ENCODE assay signal across 18 cellular contexts in genomic region chr10:118873080-118873737, GRCh38.
DNase-seq lines count a peak whose midpoint lies in the region; FAIRE-seq and TF ChIP-seq lines count a peak whose summit lies in the region.
"Had no signal": no experiment of that assay in that cellular context is flagged by ENCODE, and none has a peak within 500 bp of the region (broad histone marks: within the 10 kb centered on the region; RNA-seq: fewer than 3 reads in every experiment).

No MANE protein-coding gene starts in this region.

- peaks cover 16% of the 10 kb centered on the region for H3K4me1 ChIP-seq in astrocyte (ENCODE audit: insufficient read depth, low read length)
- H3K4me1 ChIP-seq in smooth muscle cell (ENCODE audit: low read depth) = peaks cover 8% of the 10 kb centered on the region

- H2AFZ ChIP-seq in astrocyte (ENCODE audit: low read depth, low read length) (no peak overlapping the region), smooth muscle cell (ENCODE audit: low read depth) (no peak overlapping the region)

- DNase-seq in HCEC 1CT (peak; percentile 55), astrocyte (ENCODE audit: low read depth) (peak; percentile 30), fibroblast of the aortic adventitia (ENCODE audit: low read depth) (peak; percentile 17), smooth muscle cell (lab: John Stamatoyannopoulos, UW; ENCODE audit: unreplicated experiment) (no peak), NCI-H146 treated with DMSO at 0.1 percent for 48 hours (lab: John Stamatoyannopoulos, UW; ENCODE audit: unreplicated experiment) (no peak), GM03348 (ENCODE audit: low spot score) (no peak)
- DNase-seq in activated CD8-positive, alpha-beta memory T cell treated with anti-CD3 and anti-CD28 coated beads, Interleukin-2, amount 50 U/mL, for 48 hours = no peak
- DNase-seq: activated CD4-positive, alpha-beta T cell treated with anti-CD3 and anti-CD28 coated beads for 4 hours; activated naive CD4-positive, alpha-beta T cell treated with anti-CD3 and anti-CD28 coated beads for 36 hours; caudate nucleus; CD8-positive, alpha-beta T cell; effector memory CD4-positive, alpha-beta T cell; heart left ventricle; islet precursor cell; NCI-H345; stimulated activated CD4-positive, alpha-beta T cell treated with anti-CD3 and anti-CD28 coated beads, Interleukin-4, amount 100 ng/mL, for 24 hours had no signal

- H3K27ac ChIP-seq in astrocyte (ENCODE audit: low read depth, low read length) = no peak overlapping the region
- H3K27ac ChIP-seq in smooth muscle cell (ENCODE audit: low read depth) = peak overlapping the region; percentile 77
- H3K27ac ChIP-seq: heart left ventricle had no signal

- H3K27me3 ChIP-seq in astrocyte (ENCODE audit: insufficient read depth, low read length) (no peaks in the 10 kb centered on the region), smooth muscle cell (ENCODE audit: low read depth) (no peaks in the 10 kb centered on the region)
- H3K27me3 ChIP-seq: heart left ventricle had no signal

- H3K36me3 ChIP-seq in astrocyte (ENCODE audit: insufficient read depth, low read length) (no peaks in the 10 kb centered on the region), smooth muscle cell (ENCODE audit: low read depth) (no peaks in the 10 kb centered on the region)
- H3K36me3 ChIP-seq: heart left ventricle had no signal

- FAIRE-seq in astrocyte (lab: Jason Lieb, UNC) = no peak
- FAIRE-seq: G401.6, K562 had no signal

- H3K27ac Mint-ChIP-seq in astrocyte (ENCODE audit: unreplicated experiment) = peak overlapping the region; percentile 14
- H3K27ac Mint-ChIP-seq: activated naive CD4-positive, alpha-beta T cell treated with anti-CD3 and anti-CD28 coated beads for 36 hours; CD8-positive, alpha-beta T cell had no signal

- H3K4me3 Mint-ChIP-seq in astrocyte (ENCODE audit: unreplicated experiment) = no peak overlapping the region
- H3K4me3 Mint-ChIP-seq: activated naive CD4-positive, alpha-beta T cell treated with anti-CD3 and anti-CD28 coated beads for 36 hours; CD8-positive, alpha-beta T cell had no signal

- no peaks in the 10 kb centered on the region for H3K36me3 Mint-ChIP-seq in astrocyte (ENCODE audit: low read depth, unreplicated experiment)
- H3K36me3 Mint-ChIP-seq: CD8-positive, alpha-beta T cell had no signal

- peaks cover 6% of the 10 kb centered on the region for H3K9me3 Mint-ChIP-seq in astrocyte (ENCODE audit: unreplicated experiment)

- H3K9ac ChIP-seq in astrocyte (ENCODE audit: low read length) = no peak overlapping the region
- H3K9ac ChIP-seq in smooth muscle cell (ENCODE audit: low read depth) = no peak overlapping the region

- WGBS in smooth muscle cell (ENCODE audit: low lambda C conversion rate) = 19% methylated on average over 4 of the region's 4 CpGs

- H3K79me2 ChIP-seq in astrocyte (ENCODE audit: insufficient read depth, low read length) = no peaks in the 10 kb centered on the region
- no peaks in the 10 kb centered on the region for H3K79me2 ChIP-seq in smooth muscle cell (ENCODE audit: low read depth)

- peaks cover 21% of the 10 kb centered on the region for H3F3A ChIP-seq in smooth muscle cell (ENCODE audit: low read depth)

- TF ChIP-seq CTCF in astrocyte (IDR thresholded peaks at IDR 0.05; ENCODE audit: insufficient read depth, low read depth, low read length) = no peak
- no peak for TF ChIP-seq CTCF in fibroblast of the aortic adventitia (IDR thresholded peaks at IDR 0.05; ENCODE audit: insufficient read depth, low read length)
- no peak for TF ChIP-seq CTCF in smooth muscle cell (IDR thresholded peaks at IDR 0.05; ENCODE audit: borderline replicate concordance, insufficient read depth, poor library complexity, severe bottlenecking)

- H4K20me1 ChIP-seq in astrocyte (ENCODE audit: insufficient read depth, low read length) (no peaks in the 10 kb centered on the region), smooth muscle cell (ENCODE audit: low read depth) (no peaks in the 10 kb centered on the region)

- H3K4me2 ChIP-seq in astrocyte (ENCODE audit: low read length) = peak overlapping the region; percentile 34
- H3K4me2 ChIP-seq in smooth muscle cell = peak overlapping the region; percentile 42

- H3K9me3 ChIP-seq in astrocyte (ENCODE audit: insufficient read depth, low read depth, low read length) = no peaks in the 10 kb centered on the region
- H3K9me3 ChIP-seq in smooth muscle cell (replicated peaks; ENCODE audit: low read depth) = no peaks in the 10 kb centered on the region

- peaks cover 34% of the 10 kb centered on the region for H3K4me1 Mint-ChIP-seq in astrocyte (ENCODE audit: low read depth, unreplicated experiment)

- H3K27me3 Mint-ChIP-seq in astrocyte (ENCODE audit: low read depth, unreplicated experiment) = peaks cover 2% of the 10 kb centered on the region

- H3K4me3 ChIP-seq in astrocyte (ENCODE audit: insufficient read depth, low read depth, low read length) (no peak overlapping the region), fibroblast of the aortic adventitia (ENCODE audit: low read depth, low read length) (no peak overlapping the region), smooth muscle cell (no peak overlapping the region)
- H3K4me3 ChIP-seq: heart left ventricle, K562 had no signal

Comparison
In these comparisons a context has a peak if more than half of its experiments do, and no peak if none do; other contexts are left out.
1. DNase-seq: peak in HCEC 1CT (single experiment), astrocyte (single experiment) and fibroblast of the aortic adventitia (single experiment); none in smooth muscle cell (single experiment), NCI-H146 treated with DMSO at 0.1 percent for 48 hours (single experiment), activated CD8-positive, alpha-beta memory T cell treated with anti-CD3 and anti-CD28 coated beads, Interleukin-2, amount 50 U/mL, for 48 hours (single experiment) and GM03348 (single experiment).